Comparison of ENCODE assay signal across 19 cellular contexts in genomic region chr14:41062826-41063225, GRCh38.
DNase-seq lines count a peak whose midpoint lies in the region; ATAC-seq and TF ChIP-seq lines count a peak whose summit lies in the region.
"Had no signal": no experiment of that assay in that cellular context is flagged by ENCODE, and none has a peak within 500 bp of the region (broad histone marks: within the 10 kb centered on the region; RNA-seq: fewer than 3 reads in every experiment).

No MANE protein-coding gene starts in this region.

- no peak for ATAC-seq in SK-N-SH treated with all-trans-retinoic acid at 6 μM for 48 hours
- ATAC-seq in HG03571 (IDR thresholded peaks at IDR 0.05; ENCODE audit: unreplicated experiment): no peak
- ATAC-seq in activated T-cell treated with anti-CD3 and anti-CD28 coated beads, Interleukin-2, amount 50 U/mL, for 4 hours: no peak
- no peak for ATAC-seq in HG03139 (IDR thresholded peaks at IDR 0.05; ENCODE audit: unreplicated experiment)
- no peak for ATAC-seq in HG03159 (IDR thresholded peaks at IDR 0.05; ENCODE audit: unreplicated experiment)
- ATAC-seq: activated CD8-positive, alpha-beta T cell treated with anti-CD3 and anti-CD28 coated beads for 36 hours; left colon; Right ventricle myocardium inferior had no signal

- H3K36me3 Mint-ChIP-seq in activated T-cell treated with anti-CD3 and anti-CD28 coated beads, Interleukin-2, amount 50 U/mL, for 4 hours (ENCODE audit: insufficient read depth): no peaks in the 10 kb centered on the region
- H3K36me3 Mint-ChIP-seq: activated naive CD8-positive, alpha-beta T cell had no signal

- H3K4me1 Mint-ChIP-seq in activated T-cell treated with anti-CD3 and anti-CD28 coated beads, Interleukin-2, amount 50 U/mL, for 4 hours (ENCODE audit: low read depth): no peaks in the 10 kb centered on the region

- no peaks in the 10 kb centered on the region for H3K27me3 Mint-ChIP-seq in activated T-cell treated with anti-CD3 and anti-CD28 coated beads, Interleukin-2, amount 50 U/mL, for 4 hours (ENCODE audit: low read depth)
- H3K27me3 Mint-ChIP-seq: activated CD8-positive, alpha-beta T cell treated with anti-CD3 and anti-CD28 coated beads for 36 hours; activated naive CD8-positive, alpha-beta T cell; dendritic cell treated with granulocyte-macrophage colony-stimulating factor and Interleukin-4, amounts not matched to agents 40 ng/mL and 50 ng/mL, for 4 days had no signal

- DNase-seq in HT1080 (ENCODE audit: low read depth) (peak; percentile 52), glomerular visceral epithelial cell (ENCODE audit: extremely low spot score) (peak; percentile 39)
- DNase-seq in activated T-cell treated with anti-CD3 and anti-CD28 coated beads, Interleukin-2, amount 50 U/mL, for 4 hours: no peak
- DNase-seq: activated CD8-positive, alpha-beta T cell treated with anti-CD3 and anti-CD28 coated beads for 36 hours; anterior cingulate cortex; central memory CD4-positive, alpha-beta T cell; GM23248; Karpas-422; left colon; NCI-H1436; NCI-H446; stimulated activated naive CD4-positive, alpha-beta T cell had no signal

- no peak overlapping the region for H3K4me3 Mint-ChIP-seq in activated T-cell treated with anti-CD3 and anti-CD28 coated beads, Interleukin-2, amount 50 U/mL, for 4 hours
- H3K4me3 Mint-ChIP-seq: activated CD8-positive, alpha-beta T cell treated with anti-CD3 and anti-CD28 coated beads for 36 hours; activated naive CD8-positive, alpha-beta T cell; dendritic cell treated with granulocyte-macrophage colony-stimulating factor and Interleukin-4, amounts not matched to agents 40 ng/mL and 50 ng/mL, for 4 days had no signal

- H3K9me3 Mint-ChIP-seq in activated T-cell treated with anti-CD3 and anti-CD28 coated beads, Interleukin-2, amount 50 U/mL, for 4 hours: peaks cover 4% of the 10 kb centered on the region
- H3K9me3 Mint-ChIP-seq: activated CD8-positive, alpha-beta T cell treated with anti-CD3 and anti-CD28 coated beads for 36 hours; dendritic cell treated with granulocyte-macrophage colony-stimulating factor and Interleukin-4, amounts not matched to agents 40 ng/mL and 50 ng/mL, for 4 days had no signal

TF ChIP-seq in SK-N-SH treated with all-trans-retinoic acid at 6 μM for 48 hours, 23 proteins besides CTCF, POLR2A, EP300 and RAD21:
- TF ChIP-seq ISL1 (CRISPR knock-in tag; IDR thresholded peaks at IDR 0.05): 0 out of 2 replicates have a peak, but pooled peaks have one; percentile 15
- no peak for TF ChIP-seq CSDC2 (CRISPR knock-in tag; IDR thresholded peaks at IDR 0.05)
